ENCODE assay signal across 1 cellular context in the genomic region with DNA sequence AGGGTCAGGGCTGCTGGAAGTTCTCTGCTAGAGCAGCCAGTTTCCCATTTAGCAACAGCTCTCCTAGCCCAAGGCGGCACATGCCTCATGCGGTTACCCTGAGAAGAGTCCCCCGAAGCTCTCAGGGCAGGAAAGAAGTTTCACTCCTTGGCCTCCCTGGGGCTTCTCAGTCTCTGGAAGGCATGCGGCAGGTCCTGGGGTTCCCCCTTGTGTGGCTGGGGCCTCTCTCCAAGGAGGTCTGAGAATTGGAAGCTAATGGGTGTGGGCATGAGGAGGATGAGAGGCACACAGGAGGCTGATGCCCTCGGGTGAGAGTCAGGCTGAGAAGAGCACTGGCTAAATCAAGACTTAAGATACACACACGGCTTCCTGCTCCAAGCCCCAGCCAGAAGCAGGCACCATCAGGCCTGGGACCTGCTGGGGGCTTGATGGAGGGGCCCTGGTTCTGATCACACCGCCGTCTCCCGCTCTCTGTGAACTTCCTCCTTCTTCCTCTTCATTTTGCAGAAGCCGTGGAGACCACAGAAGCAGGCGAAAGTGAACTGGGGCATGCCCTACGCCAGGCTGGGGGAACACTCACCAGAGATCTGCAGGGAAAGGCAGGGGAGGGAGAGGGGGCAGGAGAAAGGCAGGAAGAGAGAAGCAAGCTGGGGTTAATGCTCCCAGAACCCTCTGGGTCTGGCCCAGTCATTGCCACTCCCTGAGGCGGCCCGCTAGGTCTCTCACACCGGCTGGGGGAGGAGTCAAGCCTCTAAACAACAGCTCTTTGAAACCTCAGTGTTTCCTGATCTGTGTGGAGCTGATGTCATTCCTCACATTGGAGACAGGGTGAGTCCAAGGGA.
TF ChIP-seq lines count a peak whose summit lies in the region.

No MANE protein-coding gene starts in this region.

TF ChIP-seq in A549, 52 proteins besides CTCF, POLR2A, EP300 and RAD21 (continued from another document):
- TF ChIP-seq JUN (IDR thresholded peaks at IDR 0.05) (no peak), HEYL (CRISPR knock-in tag; IDR thresholded peaks at IDR 0.05) (no peak), NPAS2 (CRISPR knock-in tag; IDR thresholded peaks at IDR 0.05; ENCODE audit: borderline replicate concordance) (no peak), TFCP2L1 (CRISPR knock-in tag; IDR thresholded peaks at IDR 0.05) (no peak), JUNB (IDR thresholded peaks at IDR 0.05) (no peak), MAFK (IDR thresholded peaks at IDR 0.05; ENCODE audit: partially characterized antibody) (no peak), HDAC2 (IDR thresholded peaks at IDR 0.05) (no peak), FOSB (CRISPR knock-in tag; IDR thresholded peaks at IDR 0.05) (no peak), HOXB5 (CRISPR knock-in tag; IDR thresholded peaks at IDR 0.05) (no peak)
- TF ChIP-seq, protein P1, sequence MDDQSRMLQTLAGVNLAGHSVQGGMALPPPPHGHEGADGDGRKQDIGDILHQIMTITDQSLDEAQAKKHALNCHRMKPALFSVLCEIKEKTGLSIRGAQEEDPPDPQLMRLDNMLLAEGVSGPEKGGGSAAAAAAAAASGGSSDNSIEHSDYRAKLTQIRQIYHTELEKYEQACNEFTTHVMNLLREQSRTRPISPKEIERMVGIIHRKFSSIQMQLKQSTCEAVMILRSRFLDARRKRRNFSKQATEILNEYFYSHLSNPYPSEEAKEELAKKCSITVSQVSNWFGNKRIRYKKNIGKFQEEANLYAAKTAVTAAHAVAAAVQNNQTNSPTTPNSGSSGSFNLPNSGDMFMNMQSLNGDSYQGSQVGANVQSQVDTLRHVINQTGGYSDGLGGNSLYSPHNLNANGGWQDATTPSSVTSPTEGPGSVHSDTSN (IDR thresholded peaks at IDR 0.05): no peak
TF ChIP-seq in A549: peak in this region for 0.
